ENCODE assay signal across 22 cellular contexts in the genomic region with DNA sequence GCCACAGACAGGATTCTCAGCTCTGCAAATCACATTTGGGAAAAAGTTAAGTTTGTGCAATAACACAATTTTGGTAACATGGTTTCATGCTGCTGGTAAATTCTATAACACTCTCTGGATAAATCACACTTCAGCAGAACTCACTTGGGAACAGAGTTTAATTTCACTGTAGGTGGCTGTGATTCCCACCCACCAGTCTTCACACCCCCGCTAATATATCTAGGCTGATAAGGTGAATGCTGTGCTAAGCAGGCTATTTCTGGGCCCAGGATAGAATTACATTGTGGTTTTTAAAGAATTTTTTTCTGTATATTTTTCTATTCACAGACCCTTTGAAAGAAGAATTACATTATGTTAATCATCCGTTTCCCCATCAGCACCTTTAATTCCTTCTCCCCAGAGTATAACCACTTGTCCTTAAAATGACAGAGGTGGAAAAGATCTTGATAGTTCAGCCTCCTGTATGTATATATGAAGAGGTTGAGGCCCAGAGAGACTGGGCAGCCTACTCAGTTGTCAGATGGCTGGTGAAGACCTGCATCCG. TPM values are rescaled to one million over a fixed set of nuclear protein-coding genes. Genes with fewer than 3 reads are reported as not detected.
DNase-seq lines count a peak whose midpoint lies in the region; ATAC-seq and TF ChIP-seq lines count a peak whose summit lies in the region.
"Had no signal": no experiment of that assay in that cellular context is flagged by ENCODE, and none has a peak within 500 bp of the region (broad histone marks: within the 10 kb centered on the region; RNA-seq: fewer than 3 reads in every experiment).

No MANE protein-coding gene starts in this region.

- H3K27me3 ChIP-seq in RWPE2 (ENCODE audit: insufficient read depth, poor library complexity, severe bottlenecking), result no peaks in the 10 kb centered on the region
- H3K27me3 ChIP-seq in thymus (ENCODE audit: control insufficient read depth, insufficient read depth), result no peaks in the 10 kb centered on the region
- H3K27me3 ChIP-seq: SJCRH30, vagina had no signal

- intact Hi-C loops in dendritic cell treated with granulocyte-macrophage colony-stimulating factor and Interleukin-4, amounts not matched to agents 40 ng/mL and 50 ng/mL, for 4 days (cut with micrococcal nuclease), result no loop called here

- no peaks in the 10 kb centered on the region for H3K9me3 Mint-ChIP-seq in activated naive CD4-positive, alpha-beta T cell treated with anti-CD3 and anti-CD28 coated beads, Interleukin-2, amount 50 U/mL, for 24 hours
- no peaks in the 10 kb centered on the region for H3K9me3 Mint-ChIP-seq in dendritic cell treated with granulocyte-macrophage colony-stimulating factor and Interleukin-4, amounts not matched to agents 40 ng/mL and 50 ng/mL, for 4 days

- H3K27ac ChIP-seq in RWPE2 (ENCODE audit: poor library complexity, severe bottlenecking) (peak overlapping the region; percentile 8), thymus (ENCODE audit: low read depth) (peak overlapping the region; percentile 25)
- H3K27ac ChIP-seq: psoas muscle, SJCRH30, vagina had no signal

- H3K4me3 ChIP-seq in RWPE2 (ENCODE audit: severe bottlenecking) (no peak overlapping the region), thymus (ENCODE audit: low read length) (no peak overlapping the region)
- H3K4me3 ChIP-seq: psoas muscle, SJCRH30, vagina had no signal

- 92% methylated on average over 3 of the region's 3 CpGs for WGBS in thymus

- H3K9me3 ChIP-seq in RWPE2 (ENCODE audit: severe bottlenecking) (peaks cover 8% of the 10 kb centered on the region), thymus (ENCODE audit: control insufficient read depth) (no peaks in the 10 kb centered on the region)
- H3K9me3 ChIP-seq: vagina had no signal

- peaks cover 14% of the 10 kb centered on the region for H3K4me1 ChIP-seq in RWPE2 (ENCODE audit: insufficient read depth, poor library complexity, severe bottlenecking)
- peaks cover 25% of the 10 kb centered on the region for H3K4me1 ChIP-seq in thymus (ENCODE audit: control insufficient read depth, insufficient read depth, low read length)

- H3K27ac Mint-ChIP-seq in activated naive CD4-positive, alpha-beta T cell treated with anti-CD3 and anti-CD28 coated beads, Interleukin-2, amount 50 U/mL, for 24 hours, result peak overlapping the region; percentile 81
- H3K27ac Mint-ChIP-seq in dendritic cell treated with granulocyte-macrophage colony-stimulating factor and Interleukin-4, amounts not matched to agents 40 ng/mL and 50 ng/mL, for 4 days, result peak overlapping the region; percentile 80
- H3K27ac Mint-ChIP-seq: nephron progenitor cell had no signal

- H3K4me3 Mint-ChIP-seq in activated naive CD4-positive, alpha-beta T cell treated with anti-CD3 and anti-CD28 coated beads, Interleukin-2, amount 50 U/mL, for 24 hours, result peak overlapping the region; percentile 71
- H3K4me3 Mint-ChIP-seq in dendritic cell treated with granulocyte-macrophage colony-stimulating factor and Interleukin-4, amounts not matched to agents 40 ng/mL and 50 ng/mL, for 4 days, result no peak overlapping the region
- H3K4me3 Mint-ChIP-seq: nephron progenitor cell had no signal

- no peaks in the 10 kb centered on the region for H3K27me3 Mint-ChIP-seq in activated naive CD4-positive, alpha-beta T cell treated with anti-CD3 and anti-CD28 coated beads, Interleukin-2, amount 50 U/mL, for 24 hours
- no peaks in the 10 kb centered on the region for H3K27me3 Mint-ChIP-seq in dendritic cell treated with granulocyte-macrophage colony-stimulating factor and Interleukin-4, amounts not matched to agents 40 ng/mL and 50 ng/mL, for 4 days

- no peak for DNase-seq in activated naive CD4-positive, alpha-beta T cell (lab: John Stamatoyannopoulos, UW)
- DNase-seq in RWPE2 (ENCODE audit: low spot score), result no peak
- DNase-seq in activated CD8-positive, alpha-beta memory T cell treated with anti-CD3 and anti-CD28 coated beads, Interleukin-2, amount 50 U/mL, for 4 hours, result no peak
- DNase-seq in stimulated activated CD4-positive, alpha-beta T cell treated with anti-CD3 and anti-CD28 coated beads, Interleukin-4, amount 100 ng/mL, for 1 hour, result no peak
- DNase-seq in OCI-M1 (lab: John Stamatoyannopoulos, UW), result no peak
- DNase-seq: activated CD4-positive, alpha-beta T cell treated with anti-CD3 and anti-CD28 coated beads for 1 hour; amygdala; hippocampal formation; KG1; NCI-H1092; NCI-H69; nephron progenitor cell; PC-3; psoas muscle; small intestine; stimulated activated CD4-positive, alpha-beta T cell treated with anti-CD3 and anti-CD28 coated beads, Interleukin-4, amount 100 ng/mL, for 24 hours; substantia nigra had no signal

- H3K36me3 Mint-ChIP-seq in activated naive CD4-positive, alpha-beta T cell treated with anti-CD3 and anti-CD28 coated beads, Interleukin-2, amount 50 U/mL, for 24 hours, result peaks cover 11% of the 10 kb centered on the region
- H3K36me3 Mint-ChIP-seq in dendritic cell treated with granulocyte-macrophage colony-stimulating factor and Interleukin-4, amounts not matched to agents 40 ng/mL and 50 ng/mL, for 4 days (ENCODE audit: low read depth), result peaks cover 13% of the 10 kb centered on the region

- no peak for TF ChIP-seq CTCF in RWPE2 (IDR thresholded peaks at IDR 0.05; ENCODE audit: poor library complexity, severe bottlenecking)

- H3K36me3 ChIP-seq in RWPE2 (ENCODE audit: low read depth) (peaks cover 27% of the 10 kb centered on the region), thymus (ENCODE audit: control insufficient read depth, insufficient read depth) (no peaks in the 10 kb centered on the region)
- H3K36me3 ChIP-seq: vagina had no signal

- H3K4me1 Mint-ChIP-seq in activated naive CD4-positive, alpha-beta T cell treated with anti-CD3 and anti-CD28 coated beads, Interleukin-2, amount 50 U/mL, for 24 hours, result peaks cover 87% of the 10 kb centered on the region
- peaks cover 82% of the 10 kb centered on the region for H3K4me1 Mint-ChIP-seq in dendritic cell treated with granulocyte-macrophage colony-stimulating factor and Interleukin-4, amounts not matched to agents 40 ng/mL and 50 ng/mL, for 4 days (ENCODE audit: low read depth)

- ATAC-seq in RWPE2 (ENCODE audit: low read depth), result no peak
- ATAC-seq: PC-3, psoas muscle had no signal

RNA-seq across cellular contexts. Expression of gene MAP2K1, which starts 22.9 kb away (rescaled TPM):
- polyA plus RNA-seq in thymus, result 55.0 TPM

RNA-seq across cellular contexts. Expression of gene TIPIN, which starts 53.2 kb away (rescaled TPM):
- 6.2 TPM for polyA plus RNA-seq in thymus
